8 cellular contexts compared by ENCODE assay signal in genomic region chr7:99504603-99505323, GRCh38. TPM values are rescaled to one million over a fixed set of nuclear protein-coding genes. Genes with fewer than 3 reads are reported as not detected.
DNase-seq lines count a peak whose midpoint lies in the region; ATAC-seq, FAIRE-seq and TF ChIP-seq lines count a peak whose summit lies in the region.

ZKSCAN5 (plus strand) TSS chr7:99504662; CDS start chr7:99506045, 1,383 bp downstream.

- DNase-seq in DND-41 (peak; percentile 97), Karpas-422 (peak; percentile 98), RCC 7860 (ENCODE audit: low spot score) (peak; percentile 95), activated T-helper 1 cell treated with Interleukin-2 at 50 U/mL for 16 hours (ENCODE audit: low read depth) (peak; percentile 93), fibroblast of gingiva (ENCODE audit: low read depth) (peak; percentile 97), naive B cell (peak; percentile 96)
- DNase-seq in stimulated activated effector memory CD8-positive, alpha-beta T cell treated with anti-CD3 and anti-CD28 coated beads, Interleukin-12 subunit alpha, Interleukin-12 subunit beta, amount 100 ng/mL, for 72 hours (ENCODE audit: low spot score in 2 of 2) = peak; percentile 92 to 98

- H3K9me3 ChIP-seq in DND-41 (ENCODE audit: insufficient read depth, low read length, severe bottlenecking) = no peaks in the 10 kb centered on the region
- H3K9me3 ChIP-seq in Karpas-422 (ENCODE audit: low read length) = no peaks in the 10 kb centered on the region

- H3K9ac ChIP-seq in DND-41 (ENCODE audit: low read depth, low read length) = peak within 1 kb of the TSS; percentile 77
- peak within 1 kb of the TSS; percentile 84 for H3K9ac ChIP-seq in Karpas-422 (ENCODE audit: low read length)

- 0 out of 2 replicates have a peak, but pooled peaks cover 3% of the 10 kb centered on the region for H4K20me1 ChIP-seq in DND-41 (ENCODE audit: insufficient read depth, low read length)
- no peaks in the 10 kb centered on the region for H4K20me1 ChIP-seq in Karpas-422 (ENCODE audit: insufficient read depth, low read depth, low read length)

- H3K4me1 ChIP-seq in DND-41 (ENCODE audit: insufficient read depth, low read length) (peaks cover 46% of the 10 kb centered on the region), Karpas-422 (ENCODE audit: low read length) (peaks cover 21% of the 10 kb centered on the region)

- peak; percentile 28 for FAIRE-seq in RCC 7860 (lab: Jason Lieb, UNC)

- H2AFZ ChIP-seq in DND-41 (ENCODE audit: low read depth, low read length) = peak within 1 kb of the TSS; percentile 98
- H2AFZ ChIP-seq in Karpas-422 (ENCODE audit: low read length) = peak within 1 kb of the TSS; percentile 62; the same call in 1 of the 2 replicates

- H3K9me2 ChIP-seq in Karpas-422 (replicated peaks; ENCODE audit: insufficient read depth, low read length) = no peaks in the 10 kb centered on the region

- peak within 1 kb of the TSS; percentile 49 to 86 for H3K4me3 ChIP-seq in DND-41 (ENCODE audit: low read depth in 1 of 2, low read length in 2 of 2)
- peak within 1 kb of the TSS; percentile 86 for H3K4me3 ChIP-seq in Karpas-422 (ENCODE audit: low read length)

- peaks cover 57% of the 10 kb centered on the region for H3K79me2 ChIP-seq in DND-41 (ENCODE audit: insufficient read depth, low read length)
- peaks cover 47% of the 10 kb centered on the region for H3K79me2 ChIP-seq in Karpas-422 (ENCODE audit: low read length)

- H3K4me1 Mint-ChIP-seq in naive B cell = peaks cover 18 to 42% (median 23%) of the 10 kb centered on the region in 3 donors
- peaks cover 27% of the 10 kb centered on the region for H3K4me1 Mint-ChIP-seq in stimulated activated effector memory CD8-positive, alpha-beta T cell treated with anti-CD3 and anti-CD28 coated beads, Interleukin-12 subunit alpha, Interleukin-12 subunit beta, amount 100 ng/mL, for 72 hours

- peak within 1 kb of the TSS; percentile 82 to 100 (median 98) for H3K27ac Mint-ChIP-seq in naive B cell
- peak within 1 kb of the TSS; percentile 90 for H3K27ac Mint-ChIP-seq in stimulated activated effector memory CD8-positive, alpha-beta T cell treated with anti-CD3 and anti-CD28 coated beads, Interleukin-12 subunit alpha, Interleukin-12 subunit beta, amount 100 ng/mL, for 72 hours

- ATAC-seq in DND-41 (ENCODE audit: insufficient read depth, low read depth) (peak; percentile 74), GM21825 (IDR thresholded peaks at IDR 0.05; ENCODE audit: unreplicated experiment) (peak; percentile 75), naive B cell (ENCODE audit: low read depth in 2 of 2) (peak; percentile 80 to 81)
- ATAC-seq in stimulated activated effector memory CD8-positive, alpha-beta T cell treated with anti-CD3 and anti-CD28 coated beads, Interleukin-12 subunit alpha, Interleukin-12 subunit beta, amount 100 ng/mL, for 72 hours = peak; percentile 91

- H3K27ac ChIP-seq in DND-41 (ENCODE audit: low read length) = peak within 1 kb of the TSS; percentile 95
- peak within 1 kb of the TSS; percentile 68 for H3K27ac ChIP-seq in Karpas-422 (ENCODE audit: low read length)

- peaks cover 0 to 7% of the 10 kb centered on the region in 2 donors for H3K36me3 Mint-ChIP-seq in naive B cell
- peaks cover 34% of the 10 kb centered on the region for H3K36me3 Mint-ChIP-seq in stimulated activated effector memory CD8-positive, alpha-beta T cell treated with anti-CD3 and anti-CD28 coated beads, Interleukin-12 subunit alpha, Interleukin-12 subunit beta, amount 100 ng/mL, for 72 hours

- H3K9me3 Mint-ChIP-seq in naive B cell = no peaks in the 10 kb centered on the region
- no peaks in the 10 kb centered on the region for H3K9me3 Mint-ChIP-seq in stimulated activated effector memory CD8-positive, alpha-beta T cell treated with anti-CD3 and anti-CD28 coated beads, Interleukin-12 subunit alpha, Interleukin-12 subunit beta, amount 100 ng/mL, for 72 hours

- H3K4me3 Mint-ChIP-seq in naive B cell = peak within 1 kb of the TSS; percentile 81 to 100 (median 100)
- peak within 1 kb of the TSS; percentile 80 for H3K4me3 Mint-ChIP-seq in stimulated activated effector memory CD8-positive, alpha-beta T cell treated with anti-CD3 and anti-CD28 coated beads, Interleukin-12 subunit alpha, Interleukin-12 subunit beta, amount 100 ng/mL, for 72 hours

- no peak for TF ChIP-seq CTCF in DND-41 (IDR thresholded peaks at IDR 0.05; ENCODE audit: borderline replicate concordance, extremely low read depth, low read length, poor library complexity, severe bottlenecking)

- H3K27me3 ChIP-seq in DND-41 (ENCODE audit: insufficient read depth, low read length, poor library complexity) (no peaks in the 10 kb centered on the region), Karpas-422 (ENCODE audit: low read length) (no peaks in the 10 kb centered on the region)

- H3K4me2 ChIP-seq in DND-41 (ENCODE audit: insufficient read depth, low read length) (peak within 1 kb of the TSS; percentile 91), Karpas-422 (ENCODE audit: low read depth, low read length, poor library complexity, severe bottlenecking) (peak within 1 kb of the TSS; percentile 88)

- H3K36me3 ChIP-seq in DND-41 (ENCODE audit: insufficient read depth, low read length) (peaks cover 3% of the 10 kb centered on the region; the same call in 1 of the 2 replicates), Karpas-422 (ENCODE audit: insufficient read depth, low read length) (no peaks in the 10 kb centered on the region)

- H3K27me3 Mint-ChIP-seq in naive B cell = no peaks in the 10 kb centered on the region

RNA-seq across cellular contexts. Expression of gene ZKSCAN5, which starts in this region (rescaled TPM):
- 11.9 and 14.5 TPM in 2 replicates for total RNA-seq in Karpas-422 (2014; rRNA removed; shearing (Covaris generic); ENCODE audit: low replicate concordance)
- 1 to 10 TPM; 2.8 to 8.1 (median 4.2) TPM for polyA plus RNA-seq in naive B cell (ENCODE audit: low read depth in 6 of 6)

Comparison
In these comparisons a context has a peak if more than half of its experiments do, and no peak if none do; other contexts are left out.
1. Peak in every context shown above with its lines: DNase-seq, ATAC-seq, H3K4me3 ChIP-seq and H3K27ac ChIP-seq.